23 cellular contexts compared by ENCODE assay signal in the genomic region with DNA sequence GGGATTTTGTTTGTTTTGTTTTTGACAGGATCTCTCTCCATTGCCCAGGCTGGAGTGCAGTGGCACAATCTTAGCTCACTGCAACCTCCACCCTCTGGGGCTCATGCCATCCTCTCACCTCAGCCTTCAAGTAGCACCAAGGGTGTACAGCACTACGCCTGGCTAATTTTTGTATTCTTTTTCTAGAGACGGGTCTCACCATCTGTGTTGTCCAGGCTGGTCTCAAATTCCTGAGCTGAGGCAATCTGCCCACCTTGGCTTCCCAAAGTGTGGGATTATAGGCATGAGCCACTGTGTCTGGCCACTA.
"Had no signal": no experiment of that assay in that cellular context is flagged by ENCODE, and none has a peak within 500 bp of the region (broad histone marks: within the 10 kb centered on the region; RNA-seq: fewer than 3 reads in every experiment).

No MANE protein-coding gene starts in this region.

- H3K9ac ChIP-seq: neural progenitor cell had no signal

- H3K9me3 Mint-ChIP-seq: activated naive CD4-positive, alpha-beta T cell treated with anti-CD3 and anti-CD28 coated beads, Interleukin-2, amount 10 ng/mL, durations not matched to agents 7 days and 5 days; activated naive CD8-positive, alpha-beta T cell treated with anti-CD3 and anti-CD28 coated beads, Interleukin-2, amount 10 ng/mL, durations not matched to agents 7 days and 5 days; activated T-cell treated with anti-CD3 and anti-CD28 coated beads, Interleukin-2, amount 50 U/mL, for 24 hours had no signal

- H3K36me3 ChIP-seq: brain microvascular endothelial cell, esophagus squamous epithelium, left lung, neural progenitor cell, transverse colon had no signal

- H3K4me3 ChIP-seq: esophagus squamous epithelium, left lung, lung, neural progenitor cell, testis, transverse colon had no signal

- H3K9me3 ChIP-seq: esophagus squamous epithelium, left lung, testis, transverse colon had no signal

- H3K36me3 Mint-ChIP-seq: activated naive CD4-positive, alpha-beta T cell treated with anti-CD3 and anti-CD28 coated beads, Interleukin-2, amount 10 ng/mL, durations not matched to agents 7 days and 5 days had no signal

- H3K4me1 Mint-ChIP-seq: activated naive CD4-positive, alpha-beta T cell treated with anti-CD3 and anti-CD28 coated beads, Interleukin-2, amount 10 ng/mL, durations not matched to agents 7 days and 5 days had no signal

- H3K27me3 ChIP-seq: brain microvascular endothelial cell, esophagus squamous epithelium, left lung, neural progenitor cell, testis, transverse colon had no signal

- H3K27ac Mint-ChIP-seq: activated naive CD4-positive, alpha-beta T cell treated with anti-CD3 and anti-CD28 coated beads, Interleukin-2, amount 10 ng/mL, durations not matched to agents 7 days and 5 days; activated T-cell treated with anti-CD3 and anti-CD28 coated beads, Interleukin-2, amount 50 U/mL, for 24 hours; neural progenitor cell had no signal

- H3K4me3 Mint-ChIP-seq: activated naive CD4-positive, alpha-beta T cell treated with anti-CD3 and anti-CD28 coated beads, Interleukin-2, amount 10 ng/mL, durations not matched to agents 7 days and 5 days; activated naive CD8-positive, alpha-beta T cell treated with anti-CD3 and anti-CD28 coated beads, Interleukin-2, amount 10 ng/mL, durations not matched to agents 7 days and 5 days; activated T-cell treated with anti-CD3 and anti-CD28 coated beads, Interleukin-2, amount 50 U/mL, for 24 hours; neural progenitor cell had no signal

- H2AFZ ChIP-seq: neural progenitor cell had no signal

- DNase-seq: activated CD4-positive, alpha-beta T cell treated with anti-CD3 and anti-CD28 coated beads for 4 hours; activated CD4-positive, alpha-beta T cell treated with anti-CD3 and anti-CD28 coated beads, Interleukin-2, amount 50 U/mL, for 4 hours; activated CD4-positive, CD25-positive, alpha-beta regulatory T cell; activated CD8-positive, alpha-beta memory T cell treated with anti-CD3 and anti-CD28 coated beads, Interleukin-2, amount 50 U/mL, for 4 hours; activated gamma-delta T cell; activated naive CD4-positive, alpha-beta T cell treated with anti-CD3 and anti-CD28 coated beads, Interleukin-2, amount 10 ng/mL, durations not matched to agents 7 days and 5 days; activated naive CD8-positive, alpha-beta T cell treated with anti-CD3 and anti-CD28 coated beads, Interleukin-2, amount 10 ng/mL, durations not matched to agents 7 days and 5 days; activated T-cell treated with anti-CD3 and anti-CD28 coated beads, Interleukin-2, amount 50 U/mL, for 24 hours; brain microvascular endothelial cell; effector CD4-positive, alpha-beta T cell; esophagus squamous epithelium; foreskin melanocyte; left lung; mesendoderm; posterior cingulate gyrus; right cardiac atrium; stimulated activated CD4-positive, alpha-beta T cell treated with anti-CD3 and anti-CD28 coated beads, Interleukin-2, amount 100 ng/mL, for 48 hours; stimulated activated naive CD8-positive, alpha-beta T cell treated with anti-CD3 and anti-CD28 coated beads, Interleukin-15, Interleukin-2, amounts not matched to agents 100 U/mL and 50 U/mL, for 24 hours; testis; transverse colon had no signal

- ATAC-seq: left lung; right cardiac atrium; stimulated activated naive CD8-positive, alpha-beta T cell treated with anti-CD3 and anti-CD28 coated beads, Interleukin-15, Interleukin-2, amounts not matched to agents 100 U/mL and 50 U/mL, for 24 hours had no signal

- H3K4me2 ChIP-seq: neural progenitor cell had no signal

- H3K27me3 Mint-ChIP-seq: activated naive CD4-positive, alpha-beta T cell treated with anti-CD3 and anti-CD28 coated beads, Interleukin-2, amount 10 ng/mL, durations not matched to agents 7 days and 5 days; activated T-cell treated with anti-CD3 and anti-CD28 coated beads, Interleukin-2, amount 50 U/mL, for 24 hours had no signal

- H3K27ac ChIP-seq: brain microvascular endothelial cell, epithelial cell of prostate, esophagus squamous epithelium, left lung, neural progenitor cell, testis had no signal
